In the genomic region with DNA sequence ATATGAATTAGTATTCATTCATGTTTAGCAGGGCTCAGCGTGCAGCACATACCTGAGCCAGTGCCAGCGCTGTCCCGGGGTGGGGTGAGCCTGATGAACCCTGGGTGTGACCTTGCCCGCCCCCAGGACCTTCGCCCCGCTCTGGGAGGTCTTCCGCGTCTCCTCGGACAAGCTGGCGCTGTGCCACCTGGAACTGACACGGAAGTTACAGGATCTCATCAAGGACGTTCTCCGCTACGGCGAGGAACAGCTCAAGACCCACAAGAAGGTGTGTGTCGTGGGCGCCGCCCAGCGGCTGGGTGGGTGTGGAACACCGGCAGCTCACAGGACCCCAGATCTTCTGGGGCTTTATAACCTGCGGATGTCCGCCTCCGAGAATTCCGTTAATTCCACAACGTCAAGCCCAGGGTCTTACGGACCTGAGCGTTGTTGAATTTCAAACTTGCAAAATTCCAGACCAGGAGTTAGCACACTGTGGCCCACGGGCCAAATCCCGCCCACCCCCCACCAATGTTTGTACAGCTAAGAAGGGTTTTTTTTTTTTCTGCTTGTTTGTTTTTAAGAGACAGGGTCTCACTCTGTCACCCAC, we compare ENCODE assay signal across 8 cellular contexts. TPM values are rescaled to one million over a fixed set of nuclear protein-coding genes. Genes with fewer than 3 reads are reported as not detected.
A peak's percentile ranks its signal among the peaks of the same experiment; 100 is the strongest.
DNase-seq lines count a peak whose midpoint lies in the region; ATAC-seq, FAIRE-seq and TF ChIP-seq lines count a peak whose summit lies in the region.

No MANE protein-coding gene starts in this region.

- TF ChIP-seq POLR2A in H54 (IDR thresholded peaks at IDR 0.05; ENCODE audit: low read depth, low read length): no peak

- no peaks in the 10 kb centered on the region for H3K79me2 ChIP-seq in astrocyte (ENCODE audit: insufficient read depth, low read length)

- DNase-seq in BJ (ENCODE audit: low read depth): no peak
- peak; percentile 75 for DNase-seq in H54 (ENCODE audit: insufficient read length, low spot score)
- DNase-seq in NCI-H774 (lab: John Stamatoyannopoulos, UW): peak; percentile 28
- peak; percentile 52 for DNase-seq in astrocyte (ENCODE audit: low read depth)
- DNase-seq in hypothalamus (lab: John Stamatoyannopoulos, UW): peak in 45 of 51 donors; percentile 5 to 79 (median 50)
- DNase-seq in retina: peak; percentile 74
- no peak for DNase-seq in CD4-positive, alpha-beta memory T cell

- H4K20me1 ChIP-seq in astrocyte (ENCODE audit: insufficient read depth, low read length): no peaks in the 10 kb centered on the region

- peak overlapping the region; percentile 82 for H2AFZ ChIP-seq in astrocyte (ENCODE audit: low read depth, low read length)

- ATAC-seq in HG03571 (IDR thresholded peaks at IDR 0.05; ENCODE audit: unreplicated experiment): no peak

- no peaks in the 10 kb centered on the region for H3K4me1 Mint-ChIP-seq in astrocyte (ENCODE audit: low read depth, unreplicated experiment)
- H3K4me1 Mint-ChIP-seq in CD4-positive, alpha-beta memory T cell: peaks cover 0 to 5% (median 3%) of the 10 kb centered on the region in 4 donors

- H3K36me3 Mint-ChIP-seq in astrocyte (ENCODE audit: low read depth, unreplicated experiment): no peaks in the 10 kb centered on the region
- peaks cover 37 to 51% of the 10 kb centered on the region in 2 donors for H3K36me3 Mint-ChIP-seq in CD4-positive, alpha-beta memory T cell

- H3K4me3 Mint-ChIP-seq in astrocyte (ENCODE audit: unreplicated experiment): no peak overlapping the region
- no peak overlapping the region for H3K4me3 Mint-ChIP-seq in CD4-positive, alpha-beta memory T cell

- TF ChIP-seq CTCF in BJ (IDR thresholded peaks at IDR 0.05; ENCODE audit: insufficient read depth, low read depth, low read length) (peak; percentile 99), astrocyte (IDR thresholded peaks at IDR 0.05; ENCODE audit: insufficient read depth, low read depth, low read length) (peak; percentile 84)

- no peak overlapping the region for H3K27ac ChIP-seq in astrocyte (ENCODE audit: low read depth, low read length)
- H3K27ac ChIP-seq in CD4-positive, alpha-beta memory T cell (ENCODE audit: low read depth, low read length): no peak overlapping the region

- H3K27me3 ChIP-seq in BJ (ENCODE audit: control insufficient read depth, insufficient read depth, low read length) (no peaks in the 10 kb centered on the region), astrocyte (ENCODE audit: insufficient read depth, low read length) (no peaks in the 10 kb centered on the region)
- H3K27me3 ChIP-seq in CD4-positive, alpha-beta memory T cell (ENCODE audit: insufficient read depth, low read length): no peaks in the 10 kb centered on the region

- H3K27ac Mint-ChIP-seq in astrocyte (ENCODE audit: unreplicated experiment): peak overlapping the region; percentile 7
- no peak overlapping the region for H3K27ac Mint-ChIP-seq in CD4-positive, alpha-beta memory T cell

- intact Hi-C loops in CD4-positive, alpha-beta memory T cell (cut with micrococcal nuclease): no loop called here

- FAIRE-seq in H54 (lab: Jason Lieb, UNC) (peak; percentile 70), astrocyte (lab: Jason Lieb, UNC) (peak; percentile 72)

- H3K36me3 ChIP-seq in BJ (ENCODE audit: control insufficient read depth, insufficient read depth, low read length) (no peaks in the 10 kb centered on the region), astrocyte (ENCODE audit: insufficient read depth, low read length) (no peaks in the 10 kb centered on the region)
- peaks cover 55% of the 10 kb centered on the region for H3K36me3 ChIP-seq in CD4-positive, alpha-beta memory T cell (ENCODE audit: insufficient read depth, low read length)

- CTCF ChIA-PET in BJ (lab: Yijun Ruan, JAX): interaction anchor here (0.5 to 2.7 kb wide), 39 partner anchors 8 to 367 kb away, joined by 3 to 43 read pairs (median 4); a partner anchor contains a TSS
- CTCF ChIA-PET in CD4-positive, alpha-beta memory T cell (lab: Charles Lee; ENCODE audit: partially characterized antibody): interaction anchor here (0.7 to 2.0 kb wide), 10 partner anchors 8 to 270 kb away, joined by 3 to 16 read pairs (median 3); a partner anchor contains a TSS

- H3K9me3 ChIP-seq in astrocyte (ENCODE audit: insufficient read depth, low read depth, low read length): no peaks in the 10 kb centered on the region
- H3K9me3 ChIP-seq in CD4-positive, alpha-beta memory T cell (ENCODE audit: control insufficient read depth in 1 of 2, low read length in 2 of 2): no peaks in the 10 kb centered on the region

- H3K4me3 ChIP-seq in BJ (ENCODE audit: low read depth, low read length): peak overlapping the region; percentile 10; the same call in 1 of the 2 replicates
- no peak overlapping the region for H3K4me3 ChIP-seq in astrocyte (ENCODE audit: insufficient read depth, low read depth, low read length)
- H3K4me3 ChIP-seq in CD4-positive, alpha-beta memory T cell (ENCODE audit: low read length in 2 of 2): no peak overlapping the region

- H3K9me3 Mint-ChIP-seq in astrocyte (ENCODE audit: unreplicated experiment): no peaks in the 10 kb centered on the region
- H3K9me3 Mint-ChIP-seq in CD4-positive, alpha-beta memory T cell: no peaks in the 10 kb centered on the region

- H3K4me1 ChIP-seq in astrocyte (ENCODE audit: insufficient read depth, low read length): peaks cover 3% of the 10 kb centered on the region
- H3K4me1 ChIP-seq in CD4-positive, alpha-beta memory T cell (ENCODE audit: insufficient read depth, low read length): no peaks in the 10 kb centered on the region

- peak overlapping the region; percentile 80 for H3K4me2 ChIP-seq in astrocyte (ENCODE audit: low read length)

- peaks cover 5% of the 10 kb centered on the region for H3K27me3 Mint-ChIP-seq in astrocyte (ENCODE audit: low read depth, unreplicated experiment)
- no peaks in the 10 kb centered on the region for H3K27me3 Mint-ChIP-seq in CD4-positive, alpha-beta memory T cell

- H3K9ac ChIP-seq in astrocyte (ENCODE audit: low read length): peak overlapping the region; percentile 25

- POLR2A ChIA-PET in BJ (lab: Charles Lee): no interaction called here
- POLR2A ChIA-PET in CD4-positive, alpha-beta memory T cell (lab: Charles Lee; ENCODE audit: partially characterized antibody): interaction anchor here (0.9 to 2.1 kb wide), 4 partner anchors 18 to 47 kb away, joined by 3 to 5 read pairs (median 3); a partner anchor contains a TSS

RNA-seq across cellular contexts. Expression of a gene that starts 15.4 kb away (rescaled TPM):
- polyA plus RNA-seq in BJ (2011; rRNA removed): 0.47 and 0.48 TPM in 2 replicates
- 0.33 and 0.98 TPM in 2 replicates for polyA minus RNA-seq in BJ (2011; rRNA and poly(A)+ RNA removed)
- total RNA-seq in astrocyte: 1.7 and 2.0 TPM in 2 replicates
- total RNA-seq in CD4-positive, alpha-beta memory T cell: 100 to 1,000 TPM in 1 of 2 experiments, 10 to 100 TPM in 1; 99.4 to 113 TPM
- polyA plus RNA-seq in CD4-positive, alpha-beta memory T cell: 10 to 100 TPM in 1 of 2 donors, 1 to 10 TPM in 1; 6.5 to 30.0 TPM

RNA-seq across cellular contexts. Expression of a gene that starts 28.3 kb away (rescaled TPM):
- not detected in 2 replicates for polyA plus RNA-seq in BJ (2011; rRNA removed)
- polyA minus RNA-seq in BJ (2011; rRNA and poly(A)+ RNA removed): not detected in 2 replicates
- total RNA-seq in astrocyte: 0.36 TPM in 1 of 2 replicates, not detected in the other
- not detected for total RNA-seq in CD4-positive, alpha-beta memory T cell
- under 1 TPM; 0.34 to 0.72 TPM for polyA plus RNA-seq in CD4-positive, alpha-beta memory T cell

RNA-seq across cellular contexts. Expression of a gene that starts 47.4 kb away (rescaled TPM):
- 6.1 and 20.4 TPM in 2 replicates for polyA plus RNA-seq in BJ (2011; rRNA removed)
- polyA minus RNA-seq in BJ (2011; rRNA and poly(A)+ RNA removed): 29.7 and 36.2 TPM in 2 replicates
- total RNA-seq in astrocyte: 72.3 and 82.2 TPM in 2 replicates
- 10 to 100 TPM; 59.1 to 64.9 TPM for total RNA-seq in CD4-positive, alpha-beta memory T cell
- polyA plus RNA-seq in CD4-positive, alpha-beta memory T cell: 10 to 100 TPM in 1 of 2 donors, 1 to 10 TPM in 1; 8.2 to 48.9 TPM

RNA-seq across cellular contexts. Expression of a gene that starts 54.7 kb away (rescaled TPM):
- polyA plus RNA-seq in BJ (2011; rRNA removed): 0.18 TPM in 1 of 2 replicates, not detected in the other
- polyA minus RNA-seq in BJ (2011; rRNA and poly(A)+ RNA removed): not detected in 2 replicates
- not detected in 2 replicates for total RNA-seq in astrocyte
- 1 to 10 TPM; 5.0 to 5.3 TPM for total RNA-seq in CD4-positive, alpha-beta memory T cell
- polyA plus RNA-seq in CD4-positive, alpha-beta memory T cell: 1 to 10 TPM; 1.0 to 3.9 TPM

Comparison
In these comparisons a context has a peak if more than half of its experiments do, and no peak if none do; other contexts are left out.
1. DNase-seq: peak in H54 (single experiment), NCI-H774 (single experiment), astrocyte (single experiment), hypothalamus (45 of 51) and retina (single experiment); none in BJ (single experiment) and CD4-positive, alpha-beta memory T cell (0 of 5).
2. RNA of a gene that starts 15.4 kb away (total RNA-seq): 99.4 to 113 TPM in CD4-positive, alpha-beta memory T cell; 1.7 to 2.0 TPM in astrocyte; every median in the first group is over 10 times any median in the second.